ENCODE assay signal across 21 cellular contexts in the genomic region with DNA sequence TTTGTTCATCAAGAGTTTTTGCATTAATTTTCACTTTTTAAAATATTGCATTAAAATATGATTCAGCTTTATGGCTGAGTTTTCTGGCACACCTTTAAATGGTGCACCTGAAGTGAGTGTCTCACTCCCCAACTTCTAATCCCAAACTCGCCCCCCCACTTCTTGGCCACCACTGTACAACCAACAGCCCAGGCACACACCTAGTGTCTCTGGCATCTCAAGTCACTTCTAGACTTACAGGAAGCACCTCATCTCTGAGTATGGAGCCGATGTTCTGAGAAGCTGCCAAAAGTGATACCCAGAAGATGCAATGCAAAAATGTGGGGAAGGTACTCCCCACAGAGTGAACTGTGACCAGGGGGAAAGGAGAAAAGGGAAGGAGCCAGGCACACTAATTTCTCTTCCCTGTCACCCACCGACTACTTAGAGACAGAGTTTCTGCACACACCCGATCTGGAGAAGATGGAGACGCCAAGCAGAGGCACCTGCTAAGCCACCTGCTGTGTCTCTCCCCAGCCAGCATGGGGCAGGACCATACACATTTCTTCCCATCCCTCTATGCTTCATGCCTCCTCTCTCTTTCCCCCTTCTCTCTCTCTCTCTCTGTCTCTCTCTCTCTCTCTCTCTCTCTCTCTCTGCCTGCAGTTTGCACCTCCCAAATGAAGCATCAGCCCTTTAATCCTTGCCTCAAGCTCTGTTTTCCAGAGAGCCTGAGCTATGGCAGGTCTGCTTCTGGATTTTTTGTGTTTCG.
DNase-seq lines count a peak whose midpoint lies in the region; TF ChIP-seq lines count a peak whose summit lies in the region.
"Had no signal": no experiment of that assay in that cellular context is flagged by ENCODE, and none has a peak within 500 bp of the region (broad histone marks: within the 10 kb centered on the region; RNA-seq: fewer than 3 reads in every experiment).

No MANE protein-coding gene starts in this region.

- peaks cover 0 to 21% (median 2%) of the 10 kb centered on the region in 8 donors for H3K9me3 ChIP-seq in spleen

- TF ChIP-seq POLR2A in spleen (IDR thresholded peaks at IDR 0.05), result no peak

- TF ChIP-seq CTCF in coronary artery (IDR thresholded peaks at IDR 0.05), result no peak
- no peak for TF ChIP-seq CTCF in spleen (IDR thresholded peaks at IDR 0.05 in 8 of 11, conservative IDR thresholded peaks at IDR 0.05 in 3 of 11)

- H3K4me3 ChIP-seq in coronary artery, result no peak overlapping the region
- no peak overlapping the region for H3K4me3 ChIP-seq in spleen
- H3K4me3 ChIP-seq: A549, GM23248 had no signal

- no peak overlapping the region for H3K27ac ChIP-seq in coronary artery
- H3K27ac ChIP-seq in spleen, result no peak overlapping the region
- no peak overlapping the region for H3K27ac ChIP-seq in caudate nucleus (ENCODE audit: low read depth, low read length)
- H3K27ac ChIP-seq: 22Rv1, A549, C4-2B, GM23248 had no signal

- peak; percentile 32 for DNase-seq in activated CD8-positive, alpha-beta memory T cell treated with anti-CD3 and anti-CD28 coated beads for 24 hours
- no peak for DNase-seq in activated CD8-positive, alpha-beta memory T cell treated with anti-CD3 and anti-CD28 coated beads, Interleukin-2, amount 50 U/mL, for 4 hours
- peak; percentile 2 for DNase-seq in coronary artery (ENCODE audit: low spot score)
- peak; percentile 4 for DNase-seq in left kidney (ENCODE audit: low read depth, low spot score)
- DNase-seq in spleen, result peak; percentile 15
- no peak for DNase-seq in superior temporal gyrus (ENCODE audit: extremely low spot score)
- DNase-seq in caudate nucleus (lab: John Stamatoyannopoulos, UW), result no peak
- DNase-seq in NCI-H526 (lab: John Stamatoyannopoulos, UW), result no peak
- DNase-seq: AML-193; Calu3; CD4-positive, alpha-beta T cell; DMS 273 treated with DMSO at 0.1 percent for 48 hours; DMS53; GDM1; GM23248; HCEC 1CT; HFFc6; IMR-90 had no signal

- H3K27me3 ChIP-seq in spleen (replicated peaks in 1 of 7), result peaks cover 0 to 5% (median 0%) of the 10 kb centered on the region in 7 donors

- 59 to 73% (median 66%) methylated on average over 5 to 6 of the region's 6 CpGs for WGBS in spleen, 5 donors

- no peaks in the 10 kb centered on the region for H3K4me1 ChIP-seq in spleen
- H3K4me1 ChIP-seq: A549 had no signal

- intact Hi-C loops in spleen (cut with DNase I; ENCODE audit: low total_unique reads), result no loop called here

- no peaks in the 10 kb centered on the region for H3K36me3 ChIP-seq in spleen

Comparison
In these comparisons a context has a peak if more than half of its experiments do, and no peak if none do; other contexts are left out.
1. DNase-seq: peak in activated CD8-positive, alpha-beta memory T cell treated with anti-CD3 and anti-CD28 coated beads for 24 hours (single experiment), coronary artery (single experiment), left kidney (single experiment) and spleen (single experiment); none in activated CD8-positive, alpha-beta memory T cell treated with anti-CD3 and anti-CD28 coated beads, Interleukin-2, amount 50 U/mL, for 4 hours (single experiment), superior temporal gyrus (single experiment), caudate nucleus (0 of 61) and NCI-H526 (0 of 2).